8 cellular contexts compared by ENCODE assay signal in genomic region chr3:99808163-99808794, GRCh38. TPM values are rescaled to one million over a fixed set of nuclear protein-coding genes. Genes with fewer than 3 reads are reported as not detected.
A peak's percentile ranks its signal among the peaks of the same experiment; 100 is the strongest.
DNase-seq lines count a peak whose midpoint lies in the region; ATAC-seq and TF ChIP-seq lines count a peak whose summit lies in the region.

No MANE protein-coding gene starts in this region.

- TF ChIP-seq CTCF in prostate gland (IDR thresholded peaks at IDR 0.05): peak in 3 of 4 experiments; percentile 30 to 45 (median 41)

- H3K27ac ChIP-seq in ACC112 (ENCODE audit: low read depth, low read length): no peak overlapping the region
- no peak overlapping the region for H3K27ac ChIP-seq in prostate gland

- H3K9me3 Mint-ChIP-seq in activated CD4-positive, alpha-beta memory T cell treated with anti-CD3 and anti-CD28 coated beads, Interleukin-2, amount 10 ng/mL, durations not matched to agents 7 days and 5 days: peaks cover 12% of the 10 kb centered on the region

- intact Hi-C loops in prostate gland (cut with DNase I): no loop called here

- peak; percentile 55 for ATAC-seq in HG03045 (IDR thresholded peaks at IDR 0.05; ENCODE audit: unreplicated experiment)
- ATAC-seq in GM19035 (IDR thresholded peaks at IDR 0.05; ENCODE audit: unreplicated experiment): no peak

- WGBS in prostate gland: 45% methylated on average over 4 of the region's 4 CpGs

- H3K4me3 ChIP-seq in ACC112 (ENCODE audit: low read depth, low read length): no peak overlapping the region
- no peak overlapping the region for H3K4me3 ChIP-seq in prostate gland

- H3K27me3 ChIP-seq in ACC112 (ENCODE audit: insufficient read depth, low read length) (no peaks in the 10 kb centered on the region), prostate gland (replicated peaks; ENCODE audit: insufficient read depth) (no peaks in the 10 kb centered on the region)

- H3K79me2 ChIP-seq in ACC112 (ENCODE audit: control insufficient read depth, insufficient read depth, low read length, unreplicated experiment): no peaks in the 10 kb centered on the region

- H2AFZ ChIP-seq in ACC112 (ENCODE audit: low read length, unreplicated experiment): peak overlapping the region; percentile 1

- H3K4me3 Mint-ChIP-seq in activated CD4-positive, alpha-beta memory T cell treated with anti-CD3 and anti-CD28 coated beads, Interleukin-2, amount 10 ng/mL, durations not matched to agents 7 days and 5 days: no peak overlapping the region

- H3K36me3 Mint-ChIP-seq in activated CD4-positive, alpha-beta memory T cell treated with anti-CD3 and anti-CD28 coated beads, Interleukin-2, amount 10 ng/mL, durations not matched to agents 7 days and 5 days (ENCODE audit: low read depth): peaks cover 4% of the 10 kb centered on the region

- POLR2A ChIA-PET in activated CD4-positive, alpha-beta memory T cell treated with anti-CD3 and anti-CD28 coated beads, Interleukin-2, amount 10 ng/mL, durations not matched to agents 7 days and 5 days (lab: Charles Lee): interaction anchor here (0.9 kb wide), 1 partner anchor 10 kb away, joined by 4 read pairs; the partner anchor contains the start of gene CMSS1

- no peak overlapping the region for H3K27ac Mint-ChIP-seq in activated CD4-positive, alpha-beta memory T cell treated with anti-CD3 and anti-CD28 coated beads, Interleukin-2, amount 10 ng/mL, durations not matched to agents 7 days and 5 days

- peaks cover 5% of the 10 kb centered on the region for H3K27me3 Mint-ChIP-seq in activated CD4-positive, alpha-beta memory T cell treated with anti-CD3 and anti-CD28 coated beads, Interleukin-2, amount 10 ng/mL, durations not matched to agents 7 days and 5 days

- peak; percentile 4 for DNase-seq in GF-D8 (lab: John Stamatoyannopoulos, UW)
- DNase-seq in NCI-H524 (lab: John Stamatoyannopoulos, UW): peak; percentile 23 to 78
- peak; percentile 31 for DNase-seq in activated CD4-positive, alpha-beta memory T cell treated with anti-CD3 and anti-CD28 coated beads, Interleukin-2, amount 10 ng/mL, durations not matched to agents 7 days and 5 days
- peak; percentile 57 for DNase-seq in glomerular endothelial cell (ENCODE audit: extremely low read depth, low read depth, low spot score)
- peak; percentile 9 for DNase-seq in prostate gland (ENCODE audit: low spot score)

- CTCF ChIA-PET in activated CD4-positive, alpha-beta memory T cell treated with anti-CD3 and anti-CD28 coated beads, Interleukin-2, amount 10 ng/mL, durations not matched to agents 7 days and 5 days (lab: Charles Lee): interaction anchor here (1.0 to 2.3 kb wide), 6 partner anchors 10 to 684 kb away, joined by 3 to 9 read pairs (median 4); partner anchors contain the start of genes CMSS1 and TMEM45A

- H3K9me3 ChIP-seq in prostate gland: no peaks in the 10 kb centered on the region

- H3K4me1 ChIP-seq in ACC112 (ENCODE audit: control insufficient read depth, insufficient read depth, low read length, unreplicated experiment): peaks cover 4% of the 10 kb centered on the region
- no peaks in the 10 kb centered on the region for H3K4me1 ChIP-seq in prostate gland (replicated peaks)

- no peaks in the 10 kb centered on the region for H3K4me1 Mint-ChIP-seq in activated CD4-positive, alpha-beta memory T cell treated with anti-CD3 and anti-CD28 coated beads, Interleukin-2, amount 10 ng/mL, durations not matched to agents 7 days and 5 days

- H3K36me3 ChIP-seq in ACC112 (ENCODE audit: insufficient read depth, low read length): peaks cover 9% of the 10 kb centered on the region
- H3K36me3 ChIP-seq in prostate gland: no peaks in the 10 kb centered on the region

- no peak for TF ChIP-seq POLR2A in prostate gland (IDR thresholded peaks at IDR 0.05)

RNA-seq across cellular contexts. Expression of gene CMSS1, which starts 9.4 kb away (rescaled TPM):
- total RNA-seq in activated CD4-positive, alpha-beta memory T cell treated with anti-CD3 and anti-CD28 coated beads, Interleukin-2, amount 10 ng/mL, durations not matched to agents 7 days and 5 days: 10 to 100 TPM; 28.0 to 31.0 TPM
- total RNA-seq in glomerular endothelial cell: 9.6 and 12.4 TPM in 2 replicates
- total RNA-seq in prostate gland: 10 to 100 TPM; 10.2 to 13.6 TPM

Comparison
In these comparisons a context has a peak if more than half of its experiments do, and no peak if none do; other contexts are left out.
1. DNase-seq: peak in every context shown above with its lines; median percentile 57 in glomerular endothelial cell; 50 in NCI-H524; 31 in activated CD4-positive, alpha-beta memory T cell treated with anti-CD3 and anti-CD28 coated beads, Interleukin-2, amount 10 ng/mL, durations not matched to agents 7 days and 5 days; 9 in prostate gland; 4 in GF-D8.